ENCODE assay signal across 21 cellular contexts in the genomic region with DNA sequence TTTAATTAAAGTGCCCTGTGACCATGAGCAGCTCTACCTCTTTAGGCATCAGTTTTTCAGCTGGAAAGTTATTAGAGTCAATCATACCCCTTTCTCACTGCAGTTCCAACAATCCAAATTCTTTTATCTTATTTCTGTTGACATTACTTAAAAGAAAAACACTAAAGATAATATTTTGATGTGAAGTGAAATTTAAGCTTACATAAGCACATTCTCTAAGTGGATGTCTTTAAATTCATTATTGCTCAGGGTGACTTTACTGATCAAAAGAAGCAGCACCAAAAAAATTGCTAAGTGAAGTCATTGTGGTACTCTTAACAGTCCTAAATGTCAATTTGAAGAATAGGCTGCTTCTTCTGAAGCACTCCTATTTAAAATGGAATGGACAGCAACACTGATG.
DNase-seq lines count a peak whose midpoint lies in the region; ATAC-seq, FAIRE-seq and TF ChIP-seq lines count a peak whose summit lies in the region.
"Had no signal": no experiment of that assay in that cellular context is flagged by ENCODE, and none has a peak within 500 bp of the region (broad histone marks: within the 10 kb centered on the region; RNA-seq: fewer than 3 reads in every experiment).

No MANE protein-coding gene starts in this region.

- TF ChIP-seq EP300 in A549 (IDR thresholded peaks at IDR 0.05) = no peak

- H3K27ac Mint-ChIP-seq in Caco-2 (ENCODE audit: unreplicated experiment) = no peak overlapping the region
- no peak overlapping the region for H3K27ac Mint-ChIP-seq in activated naive CD4-positive, alpha-beta T cell treated with anti-CD3 and anti-CD28 coated beads, Interleukin-2, amount 50 U/mL, for 72 hours
- H3K27ac Mint-ChIP-seq: B cell; CD4-positive, CD25-positive, alpha-beta regulatory T cell; CD8-positive, alpha-beta T cell; HFFc6 had no signal

- no TSS peak for BruUV-seq in Caco-2 (replicated peaks; lab: Mats Ljungman, UMichigan)

- H3K9me3 Mint-ChIP-seq in Caco-2 (ENCODE audit: unreplicated experiment) = no peaks in the 10 kb centered on the region
- H3K9me3 Mint-ChIP-seq in activated naive CD4-positive, alpha-beta T cell treated with anti-CD3 and anti-CD28 coated beads, Interleukin-2, amount 50 U/mL, for 72 hours = no peaks in the 10 kb centered on the region
- H3K9me3 Mint-ChIP-seq: CD4-positive, CD25-positive, alpha-beta regulatory T cell; CD8-positive, alpha-beta T cell had no signal

- no peaks in the 10 kb centered on the region for H3K4me1 Mint-ChIP-seq in Caco-2 (ENCODE audit: low read depth, unreplicated experiment)
- H3K4me1 Mint-ChIP-seq: B cell; CD4-positive, CD25-positive, alpha-beta regulatory T cell had no signal

- no peak for ATAC-seq in A549
- no peak for ATAC-seq in activated naive CD4-positive, alpha-beta T cell treated with anti-CD3 and anti-CD28 coated beads, Interleukin-2, amount 50 U/mL, for 72 hours
- ATAC-seq: CD8-positive, alpha-beta T cell had no signal

- H3K4me2 ChIP-seq in A549 = no peak overlapping the region
- H3K4me2 ChIP-seq: BLaER1 had no signal

- H3K4me1 ChIP-seq in A549 (no peaks in the 10 kb centered on the region), Caco-2 (no peaks in the 10 kb centered on the region)
- H3K4me1 ChIP-seq: BLaER1, HAP-1 had no signal

- no peaks in the 10 kb centered on the region for H3K36me3 ChIP-seq in Caco-2 (ENCODE audit: control insufficient read depth, insufficient read depth, low read length)
- H3K36me3 ChIP-seq: BLaER1, HAP-1 had no signal

- CTCF ChIA-PET in A549 (lab: Yijun Ruan, JAX) = no interaction called here
- CTCF ChIA-PET in Caco-2 (lab: Charles Lee) = no interaction called here

- no peak for TF ChIP-seq POLR2A in A549 (IDR thresholded peaks at IDR 0.05; ENCODE audit: low read length)

- no peak for TF ChIP-seq RAD21 in A549 (conservative IDR thresholded peaks at IDR 0.05 in 1 of 2, IDR thresholded peaks at IDR 0.05 in 1 of 2)

- no peak for FAIRE-seq in A549 (lab: Jason Lieb, UNC)
- FAIRE-seq: GM12891, GM18507, H54 had no signal

- no peaks in the 10 kb centered on the region for H3K9me3 ChIP-seq in A549
- no peaks in the 10 kb centered on the region for H3K9me3 ChIP-seq in Caco-2
- H3K9me3 ChIP-seq: BLaER1, HAP-1 had no signal

- no peaks in the 10 kb centered on the region for H3K27me3 Mint-ChIP-seq in Caco-2 (ENCODE audit: insufficient read depth, unreplicated experiment)
- H3K27me3 Mint-ChIP-seq: B cell; CD4-positive, CD25-positive, alpha-beta regulatory T cell had no signal

- H3K27ac ChIP-seq in A549 = no peak overlapping the region
- H3K27ac ChIP-seq: BLaER1, C4-2B had no signal

- TF ChIP-seq CTCF in A549 (IDR thresholded peaks at IDR 0.05) = no peak
- no peak for TF ChIP-seq CTCF in Caco-2 (IDR thresholded peaks at IDR 0.05; ENCODE audit: insufficient read depth in 1 of 2, low read depth in 1 of 2, low read length in 1 of 2, severe bottlenecking in 1 of 2, unreplicated experiment in 1 of 2)

- no peaks in the 10 kb centered on the region for H3K36me3 Mint-ChIP-seq in Caco-2 (ENCODE audit: insufficient read depth, unreplicated experiment)
- H3K36me3 Mint-ChIP-seq in activated naive CD4-positive, alpha-beta T cell treated with anti-CD3 and anti-CD28 coated beads, Interleukin-2, amount 50 U/mL, for 72 hours = no peaks in the 10 kb centered on the region
- H3K36me3 Mint-ChIP-seq: CD4-positive, CD25-positive, alpha-beta regulatory T cell; CD8-positive, alpha-beta T cell had no signal

- H3K27me3 ChIP-seq in Caco-2 (replicated peaks; ENCODE audit: control insufficient read depth, insufficient read depth, low read length) = no peaks in the 10 kb centered on the region
- H3K27me3 ChIP-seq: BLaER1 had no signal

- DNase-seq in A549 (ENCODE audit: low read depth in 1 of 2, low spot score in 1 of 2) (no peak), COLO829 (ENCODE audit: low spot score) (peak; percentile 3), foreskin melanocyte (peak; percentile 20), Caco-2 (no peak), activated T-cell treated with anti-CD3 and anti-CD28 coated beads for 4 hours (no peak)
- no peak for DNase-seq in activated naive CD4-positive, alpha-beta T cell treated with anti-CD3 and anti-CD28 coated beads, Interleukin-2, amount 50 U/mL, for 72 hours (ENCODE audit: low spot score in 2 of 2)
- DNase-seq: Calu3; CD4-positive, CD25-positive, alpha-beta regulatory T cell; CD8-positive, alpha-beta T cell; DMS53; DMS79 treated with DMSO at 0.1 percent for 48 hours; GF-D8; GOT3; HFFc6 had no signal

- no peak overlapping the region for H3K4me3 Mint-ChIP-seq in Caco-2 (ENCODE audit: unreplicated experiment)
- H3K4me3 Mint-ChIP-seq: B cell; CD4-positive, CD25-positive, alpha-beta regulatory T cell; CD8-positive, alpha-beta T cell; HFFc6 had no signal

- no peak overlapping the region for H3K4me3 ChIP-seq in A549
- no peak overlapping the region for H3K4me3 ChIP-seq in Caco-2 (ENCODE audit: low read depth, low read length)
- H3K4me3 ChIP-seq: BLaER1, HAP-1 had no signal

- intact Hi-C loops in Caco-2 (cut with micrococcal nuclease; ENCODE audit: unreplicated experiment) = no loop called here

- POLR2A ChIA-PET in A549 (lab: Yijun Ruan, JAX) = no interaction called here
- POLR2A ChIA-PET in Caco-2 (lab: Charles Lee) = no interaction called here

TF ChIP-seq in A549, 52 proteins besides CTCF, POLR2A, EP300 and RAD21:
- peak; percentile 51 for TF ChIP-seq MAFK (IDR thresholded peaks at IDR 0.05; ENCODE audit: partially characterized antibody)
- no peak for TF ChIP-seq FOXS1 (CRISPR knock-in tag; IDR thresholded peaks at IDR 0.05)

Comparison
In these comparisons a context has a peak if more than half of its experiments do, and no peak if none do; other contexts are left out.
1. DNase-seq: peak in COLO829 (single experiment) and foreskin melanocyte (single experiment); none in A549 (0 of 2), Caco-2 (0 of 2), activated T-cell treated with anti-CD3 and anti-CD28 coated beads for 4 hours (single experiment) and activated naive CD4-positive, alpha-beta T cell treated with anti-CD3 and anti-CD28 coated beads, Interleukin-2, amount 50 U/mL, for 72 hours (0 of 2).